11 cellular contexts compared by ENCODE assay signal in genomic region chr1:2575801-2576663, GRCh38. TPM values are rescaled to one million over a fixed set of nuclear protein-coding genes. Genes with fewer than 3 reads are reported as not detected.
A peak's percentile ranks its signal among the peaks of the same experiment; 100 is the strongest.
DNase-seq lines count a peak whose midpoint lies in the region; ATAC-seq and TF ChIP-seq lines count a peak whose summit lies in the region.
"Had no signal": no experiment of that assay in that cellular context is flagged by ENCODE, and none has a peak within 500 bp of the region (broad histone marks: within the 10 kb centered on the region; RNA-seq: fewer than 3 reads in every experiment).

No MANE protein-coding gene starts in this region.

- ATAC-seq in activated naive CD8-positive, alpha-beta T cell treated with anti-CD3 and anti-CD28 coated beads, Interleukin-2, amount 50 U/mL, for 24 hours, result no peak
- ATAC-seq in body of pancreas (peak; percentile 10), upper lobe of right lung (peak; percentile 35), GM18861 (IDR thresholded peaks at IDR 0.05; ENCODE audit: unreplicated experiment) (no peak)
- ATAC-seq: activated T-cell treated with anti-CD3 and anti-CD28 coated beads, Interleukin-2, amount 50 U/mL, for 4 hours had no signal

- peaks cover 15% of the 10 kb centered on the region for H3K4me1 ChIP-seq in body of pancreas
- peaks cover 24% of the 10 kb centered on the region for H3K4me1 ChIP-seq in upper lobe of right lung

- H3K27me3 ChIP-seq in body of pancreas (no peaks in the 10 kb centered on the region), upper lobe of right lung (no peaks in the 10 kb centered on the region)

- no peak for DNase-seq in activated naive CD8-positive, alpha-beta T cell treated with anti-CD3 and anti-CD28 coated beads, Interleukin-2, amount 50 U/mL, for 24 hours
- DNase-seq in body of pancreas (peak in 3 of 4 donors; percentile 52 to 60 (median 55)), mucosa of gallbladder (ENCODE audit: low spot score) (peak; percentile 92), upper lobe of right lung (peak; percentile 69), NCI-H526 (lab: John Stamatoyannopoulos, UW) (no peak), GM13976 (ENCODE audit: low spot score) (no peak)
- DNase-seq: activated T-cell treated with anti-CD3 and anti-CD28 coated beads, Interleukin-2, amount 50 U/mL, for 4 hours; effector CD4-positive, alpha-beta T cell; NCI-H2107 had no signal

- WGBS in body of pancreas, 2 donors, result 28 to 43% methylated on average over 8 to 23 of the region's 23 CpGs

- H3K27ac Mint-ChIP-seq in activated naive CD8-positive, alpha-beta T cell, result peak overlapping the region; percentile 22
- no peak overlapping the region for H3K27ac Mint-ChIP-seq in activated naive CD8-positive, alpha-beta T cell treated with anti-CD3 and anti-CD28 coated beads, Interleukin-2, amount 50 U/mL, for 24 hours

- H3K27ac ChIP-seq in body of pancreas (peak overlapping the region in 3 of 4 donors; percentile 20 to 44 (median 22)), upper lobe of right lung (peak overlapping the region; percentile 56)

- no peak overlapping the region for H3K4me3 Mint-ChIP-seq in activated naive CD8-positive, alpha-beta T cell
- H3K4me3 Mint-ChIP-seq in activated naive CD8-positive, alpha-beta T cell treated with anti-CD3 and anti-CD28 coated beads, Interleukin-2, amount 50 U/mL, for 24 hours, result no peak overlapping the region

- H3K36me3 ChIP-seq in body of pancreas (replicated peaks in 1 of 2; ENCODE audit: insufficient read depth in 1 of 2, low read depth in 2 of 2), result no peaks in the 10 kb centered on the region
- H3K36me3 ChIP-seq in upper lobe of right lung, result no peaks in the 10 kb centered on the region

- TF ChIP-seq POLR2A in body of pancreas (IDR thresholded peaks at IDR 0.05), result no peak

- H3K9me3 ChIP-seq in body of pancreas (no peaks in the 10 kb centered on the region), upper lobe of right lung (no peaks in the 10 kb centered on the region)

- peaks cover 7% of the 10 kb centered on the region for H3K9me3 Mint-ChIP-seq in activated naive CD8-positive, alpha-beta T cell (ENCODE audit: low read depth)
- peaks cover 20% of the 10 kb centered on the region for H3K9me3 Mint-ChIP-seq in activated naive CD8-positive, alpha-beta T cell treated with anti-CD3 and anti-CD28 coated beads, Interleukin-2, amount 50 U/mL, for 24 hours

- in situ Hi-C loops in GM13976 (cut with MboI; ENCODE audit: low sequenced_read_pairs, unreplicated experiment), result no loop called here

- no peak overlapping the region for H3K4me3 ChIP-seq in body of pancreas
- no peak overlapping the region for H3K4me3 ChIP-seq in upper lobe of right lung

- no peaks in the 10 kb centered on the region for H3K27me3 Mint-ChIP-seq in activated naive CD8-positive, alpha-beta T cell
- H3K27me3 Mint-ChIP-seq in activated naive CD8-positive, alpha-beta T cell treated with anti-CD3 and anti-CD28 coated beads, Interleukin-2, amount 50 U/mL, for 24 hours, result no peaks in the 10 kb centered on the region

- peaks cover 32% of the 10 kb centered on the region for H3K4me1 Mint-ChIP-seq in activated naive CD8-positive, alpha-beta T cell (ENCODE audit: low read depth)
- H3K4me1 Mint-ChIP-seq in activated naive CD8-positive, alpha-beta T cell treated with anti-CD3 and anti-CD28 coated beads, Interleukin-2, amount 50 U/mL, for 24 hours, result peaks cover 63% of the 10 kb centered on the region

- H3K36me3 Mint-ChIP-seq in activated naive CD8-positive, alpha-beta T cell, result peaks cover under 1% of the 10 kb centered on the region
- peaks cover 11% of the 10 kb centered on the region for H3K36me3 Mint-ChIP-seq in activated naive CD8-positive, alpha-beta T cell treated with anti-CD3 and anti-CD28 coated beads, Interleukin-2, amount 50 U/mL, for 24 hours (ENCODE audit: low read depth)

- intact Hi-C loops in body of pancreas (cut with DNase I) (no loop called here), upper lobe of right lung (cut with DNase I) (no loop called here)

- TF ChIP-seq CTCF in body of pancreas (IDR thresholded peaks at IDR 0.05), result no peak
- no peak for TF ChIP-seq CTCF in upper lobe of right lung (IDR thresholded peaks at IDR 0.05)
- TF ChIP-seq CTCF in GM13976 (IDR thresholded peaks at IDR 0.05; ENCODE audit: borderline replicate concordance, control extremely low read depth, extremely low read depth, insufficient read depth, missing control alignments), result no peak

RNA-seq across cellular contexts. Expression of gene PRXL2B, which starts 10.5 kb away (rescaled TPM):
- 1 to 10 TPM; 5.6 to 8.8 TPM for total RNA-seq in body of pancreas
- total RNA-seq in mucosa of gallbladder, result 133 TPM
- total RNA-seq in upper lobe of right lung, result 25.9 TPM

RNA-seq across cellular contexts. Expression of gene TNFRSF14, which starts 19.9 kb away (rescaled TPM):
- total RNA-seq in body of pancreas, result 10 to 100 TPM; 25.9 to 58.3 TPM
- total RNA-seq in mucosa of gallbladder, result 231 TPM
- 133 TPM for total RNA-seq in upper lobe of right lung

RNA-seq across cellular contexts. Expression of gene HES5, which starts 46.0 kb away (rescaled TPM):
- not detected for total RNA-seq in body of pancreas
- 0.20 TPM for total RNA-seq in mucosa of gallbladder
- 1.5 TPM for total RNA-seq in upper lobe of right lung
- total RNA-seq: activated T-cell treated with anti-CD3 and anti-CD28 coated beads, Interleukin-2, amount 50 U/mL, for 4 hours had no signal

RNA-seq across cellular contexts. Expression of gene PANK4, which starts 49.6 kb away (rescaled TPM):
- total RNA-seq in body of pancreas (10 to 100 TPM; 13.7 to 31.3 TPM), mucosa of gallbladder (39.9 TPM), upper lobe of right lung (36.4 TPM)

RNA-seq across cellular contexts. Expression of gene MMEL1, which starts 56.8 kb away (rescaled TPM):
- total RNA-seq in body of pancreas, result not detected
- total RNA-seq in mucosa of gallbladder, result 22.9 TPM
- 3.2 TPM for total RNA-seq in upper lobe of right lung

Comparison
In these comparisons a context has a peak if more than half of its experiments do, and no peak if none do; other contexts are left out.
1. ATAC-seq: peak in body of pancreas (single experiment) and upper lobe of right lung (single experiment); none in activated naive CD8-positive, alpha-beta T cell treated with anti-CD3 and anti-CD28 coated beads, Interleukin-2, amount 50 U/mL, for 24 hours (single experiment) and GM18861 (single experiment).
2. DNase-seq: peak in body of pancreas (3 of 4), mucosa of gallbladder (single experiment) and upper lobe of right lung (single experiment); none in activated naive CD8-positive, alpha-beta T cell treated with anti-CD3 and anti-CD28 coated beads, Interleukin-2, amount 50 U/mL, for 24 hours (single experiment), NCI-H526 (0 of 2) and GM13976 (single experiment).